Comparison of ENCODE assay signal across 11 cellular contexts in the genomic region with DNA sequence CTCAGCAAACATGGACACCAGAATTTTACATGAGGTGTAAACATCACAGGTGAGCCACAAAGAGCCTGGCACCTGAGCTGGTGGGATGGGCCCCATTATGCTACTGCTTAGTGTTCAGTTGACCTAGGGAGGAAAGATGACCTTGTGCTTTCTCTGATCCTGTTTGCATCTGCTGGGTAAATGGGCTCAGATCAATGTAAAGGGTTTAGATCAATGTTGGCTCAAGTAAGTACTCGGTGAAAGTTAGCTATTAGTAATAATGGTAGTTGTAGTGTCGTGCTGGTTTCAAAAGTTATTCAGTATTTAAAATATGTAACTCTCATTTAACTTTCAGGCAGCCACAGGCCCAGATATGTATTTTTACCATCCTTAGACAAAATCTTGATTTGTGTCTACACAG. TPM values are rescaled to one million over a fixed set of nuclear protein-coding genes. Genes with fewer than 3 reads are reported as not detected.
DNase-seq lines count a peak whose midpoint lies in the region; ATAC-seq and TF ChIP-seq lines count a peak whose summit lies in the region.
"Had no signal": no experiment of that assay in that cellular context is flagged by ENCODE, and none has a peak within 500 bp of the region (broad histone marks: within the 10 kb centered on the region; RNA-seq: fewer than 3 reads in every experiment).

No MANE protein-coding gene starts in this region.

- H3K4me1 ChIP-seq in GM23248 (ENCODE audit: insufficient read depth) (peaks cover 5% of the 10 kb centered on the region), esophagus muscularis mucosa (no peaks in the 10 kb centered on the region)

- peaks cover 33% of the 10 kb centered on the region for H3K36me3 Mint-ChIP-seq in activated T-helper 2 cell treated with anti-CD3 and anti-CD28 coated beads, Interferon-gamma antibody, Interleukin-2, Interleukin-4, amounts not matched to agents 10 μg/mL and 5 μg/mL and 100 μg/mL, durations not matched to agents 14 hours and 24 hours and 36 hours (ENCODE audit: low read depth)

- H3K27ac ChIP-seq in GM23248 (no peak overlapping the region), esophagus muscularis mucosa (replicated peaks in 1 of 4) (no peak overlapping the region)
- H3K27ac ChIP-seq: epithelial cell of prostate had no signal

- no peaks in the 10 kb centered on the region for H4K20me1 ChIP-seq in GM23248 (ENCODE audit: insufficient read depth)

- intact Hi-C loops in activated T-helper 2 cell treated with anti-CD3 and anti-CD28 coated beads, Interferon-gamma antibody, Interleukin-2, Interleukin-4, amounts not matched to agents 10 μg/mL and 5 μg/mL and 100 μg/mL, durations not matched to agents 14 hours and 24 hours and 36 hours (cut with micrococcal nuclease): loop anchor here (5.0 to 10.0 kb wide), 2 partner anchors 60 to 72 kb away; partner anchors contain the start of genes MIB1 and SNRPD1
- intact Hi-C loops in esophagus muscularis mucosa (cut with DNase I): no loop called here

- no peak for TF ChIP-seq CTCF in esophagus muscularis mucosa (IDR thresholded peaks at IDR 0.05)

- H3K4me2 ChIP-seq in GM23248 (ENCODE audit: unreplicated experiment): no peak overlapping the region

- H3K36me3 ChIP-seq in GM23248 (ENCODE audit: low read depth): no peaks in the 10 kb centered on the region
- H3K36me3 ChIP-seq in esophagus muscularis mucosa: peaks cover 0 to 4% (median 0%) of the 10 kb centered on the region in 4 donors

- H3F3A ChIP-seq in GM23248 (ENCODE audit: insufficient read depth): peaks cover 6% of the 10 kb centered on the region; the same call in 1 of the 2 replicates

- no peak overlapping the region for H3K9ac ChIP-seq in GM23248

- no peaks in the 10 kb centered on the region for H3K9me2 ChIP-seq in GM23248 (ENCODE audit: insufficient read depth)

- TF ChIP-seq EP300 in esophagus muscularis mucosa (IDR thresholded peaks at IDR 0.05): no peak

- H3K4me1 Mint-ChIP-seq in activated T-helper 2 cell treated with anti-CD3 and anti-CD28 coated beads, Interferon-gamma antibody, Interleukin-2, Interleukin-4, amounts not matched to agents 10 μg/mL and 5 μg/mL and 100 μg/mL, durations not matched to agents 14 hours and 24 hours and 36 hours (ENCODE audit: low read depth): peaks cover 13% of the 10 kb centered on the region

- no peak for TF ChIP-seq POLR2A in esophagus muscularis mucosa (IDR thresholded peaks at IDR 0.05; ENCODE audit: low read depth)

- DNase-seq in activated T-helper 2 cell treated with anti-CD3 and anti-CD28 coated beads, Interferon-gamma antibody, Interleukin-2, Interleukin-4, amounts not matched to agents 10 μg/mL and 5 μg/mL and 100 μg/mL, durations not matched to agents 14 hours and 24 hours and 36 hours (ENCODE audit: low spot score): no peak
- no peak for DNase-seq in GM23248
- DNase-seq in esophagus muscularis mucosa (ENCODE audit: extremely low spot score): no peak
- DNase-seq in mesenteric fat pad (ENCODE audit: low spot score): no peak
- no peak for DNase-seq in activated naive CD4-positive, alpha-beta T cell treated with Interleukin-2 at 50 U/mL for 16 hours
- DNase-seq: DND-41, kidney glomerular epithelial cell had no signal

- in situ Hi-C loops in GM23248 (cut with MboI): no loop called here

- H3K4me3 ChIP-seq in GM23248: no peak overlapping the region
- no peak overlapping the region for H3K4me3 ChIP-seq in esophagus muscularis mucosa

- H2AFZ ChIP-seq in GM23248: no peak overlapping the region

- peaks cover 11% of the 10 kb centered on the region for H3K9me3 Mint-ChIP-seq in activated T-helper 2 cell treated with anti-CD3 and anti-CD28 coated beads, Interferon-gamma antibody, Interleukin-2, Interleukin-4, amounts not matched to agents 10 μg/mL and 5 μg/mL and 100 μg/mL, durations not matched to agents 14 hours and 24 hours and 36 hours

- peak; percentile 61 for ATAC-seq in GM18502 (IDR thresholded peaks at IDR 0.05; ENCODE audit: poor library complexity, unreplicated experiment)
- ATAC-seq in GM19452 (IDR thresholded peaks at IDR 0.05; ENCODE audit: unreplicated experiment): peak; percentile 50
- peak; percentile 41 for ATAC-seq in HG03039 (IDR thresholded peaks at IDR 0.05; ENCODE audit: unreplicated experiment)

- 78 to 88% methylated on average over 2 of the region's 2 CpGs for WGBS in GM23248 (ENCODE audit: low coverage in 1 of 2, low lambda C conversion rate in 2 of 2, missing lambda C conversion rate in 2 of 2), 2 experiments
- 98% methylated on average over 2 of the region's 2 CpGs for WGBS in esophagus muscularis mucosa

- peak overlapping the region; percentile 4 for H3K27ac Mint-ChIP-seq in activated T-helper 2 cell treated with anti-CD3 and anti-CD28 coated beads, Interferon-gamma antibody, Interleukin-2, Interleukin-4, amounts not matched to agents 10 μg/mL and 5 μg/mL and 100 μg/mL, durations not matched to agents 14 hours and 24 hours and 36 hours

- H3K79me2 ChIP-seq in GM23248 (ENCODE audit: insufficient read depth): no peaks in the 10 kb centered on the region

- H3K9me3 ChIP-seq in GM23248 (ENCODE audit: low read depth): no peaks in the 10 kb centered on the region
- peaks cover 0 to 2% (median 0%) of the 10 kb centered on the region in 4 donors for H3K9me3 ChIP-seq in esophagus muscularis mucosa

- H3K27me3 Mint-ChIP-seq in activated T-helper 2 cell treated with anti-CD3 and anti-CD28 coated beads, Interferon-gamma antibody, Interleukin-2, Interleukin-4, amounts not matched to agents 10 μg/mL and 5 μg/mL and 100 μg/mL, durations not matched to agents 14 hours and 24 hours and 36 hours (ENCODE audit: low read depth): no peaks in the 10 kb centered on the region

- H3K27me3 ChIP-seq in GM23248 (replicated peaks; ENCODE audit: insufficient read depth) (no peaks in the 10 kb centered on the region), esophagus muscularis mucosa (no peaks in the 10 kb centered on the region)

- H3K4me3 Mint-ChIP-seq in activated T-helper 2 cell treated with anti-CD3 and anti-CD28 coated beads, Interferon-gamma antibody, Interleukin-2, Interleukin-4, amounts not matched to agents 10 μg/mL and 5 μg/mL and 100 μg/mL, durations not matched to agents 14 hours and 24 hours and 36 hours (ENCODE audit: low read depth): no peak overlapping the region

RNA-seq across cellular contexts. Expression of gene ABHD3, which starts 19.8 kb away (rescaled TPM):
- 29.6 and 31.2 TPM in 2 replicates for total RNA-seq in activated T-helper 2 cell treated with anti-CD3 and anti-CD28 coated beads, Interferon-gamma antibody, Interleukin-2, Interleukin-4, amounts not matched to agents 10 μg/mL and 5 μg/mL and 100 μg/mL, durations not matched to agents 14 hours and 24 hours and 36 hours
- total RNA-seq in GM23248 (2014; rRNA removed; shearing (Covaris generic)): 2.3 and 3.4 TPM in 2 replicates
- 3.6 and 4.6 TPM in 2 replicates for polyA plus RNA-seq in GM23248 (2016; fragmentation: Nextera tagmentation; extraction: Ambion mirVana)
- total RNA-seq in esophagus muscularis mucosa (1 to 10 TPM; 5.1 to 8.3 (median 7.0) TPM), mesenteric fat pad (23.9 TPM)

RNA-seq across cellular contexts. Expression of gene MIB1, which starts 55.9 kb away (rescaled TPM):
- total RNA-seq in activated T-helper 2 cell treated with anti-CD3 and anti-CD28 coated beads, Interferon-gamma antibody, Interleukin-2, Interleukin-4, amounts not matched to agents 10 μg/mL and 5 μg/mL and 100 μg/mL, durations not matched to agents 14 hours and 24 hours and 36 hours: 45.0 and 45.7 TPM in 2 replicates
- total RNA-seq in GM23248 (2014; rRNA removed; shearing (Covaris generic)): 39.0 and 45.1 TPM in 2 replicates
- polyA plus RNA-seq in GM23248 (2016; fragmentation: Nextera tagmentation; extraction: Ambion mirVana): 5.1 TPM in 2 replicates
- total RNA-seq in esophagus muscularis mucosa: 10 to 100 TPM; 36.0 to 55.3 (median 40.8) TPM
- total RNA-seq in mesenteric fat pad: 30.4 TPM
